ENCODE assay signal across 18 cellular contexts in genomic region chr3:138442996-138443395, GRCh38. TPM values are rescaled to one million over a fixed set of nuclear protein-coding genes. Genes with fewer than 3 reads are reported as not detected.
DNase-seq lines count a peak whose midpoint lies in the region; ATAC-seq and TF ChIP-seq lines count a peak whose summit lies in the region.
"Had no signal": no experiment of that assay in that cellular context is flagged by ENCODE, and none has a peak within 500 bp of the region (broad histone marks: within the 10 kb centered on the region; RNA-seq: fewer than 3 reads in every experiment).

No MANE protein-coding gene starts in this region.

- H3K36me3 ChIP-seq in heart right ventricle (no peaks in the 10 kb centered on the region), hepatocyte (replicated peaks; ENCODE audit: insufficient read depth, low read depth) (no peaks in the 10 kb centered on the region)
- H3K36me3 ChIP-seq in CD4-positive, alpha-beta memory T cell (ENCODE audit: insufficient read depth, low read length) = no peaks in the 10 kb centered on the region
- H3K36me3 ChIP-seq: BLaER1 had no signal

- DNase-seq in cardiac septum (ENCODE audit: low spot score) = peak; percentile 55
- no peak for DNase-seq in heart right ventricle
- DNase-seq in OCI-M1 (lab: John Stamatoyannopoulos, UW) = peak; percentile 72
- no peak for DNase-seq in hepatocyte (ENCODE audit: low spot score)
- no peak for DNase-seq in NCI-H510A treated with DMSO at 0.1 percent for 48 hours (lab: John Stamatoyannopoulos, UW)
- DNase-seq in hippocampal formation (lab: John Stamatoyannopoulos, UW) = no peak
- no peak for DNase-seq in iPS-NIHi11 (ENCODE audit: low spot score)
- DNase-seq in CD4-positive, alpha-beta memory T cell = no peak
- DNase-seq: CD8-positive, alpha-beta T cell; HFFc6; MM.1S; NCI-H1092; NCI-H1436 treated with DMSO at 0.1 percent for 48 hours; NCI-H2029; NCI-H345; NCI-H526 had no signal

- ATAC-seq in heart right ventricle = no peak
- ATAC-seq: CD8-positive, alpha-beta T cell had no signal

- H3K9me2 ChIP-seq in hepatocyte (replicated peaks; ENCODE audit: insufficient read depth) = no peaks in the 10 kb centered on the region

- no peak overlapping the region for H2AFZ ChIP-seq in hepatocyte

- H3K4me3 ChIP-seq in heart right ventricle (no peak overlapping the region), hepatocyte (no peak overlapping the region)
- no peak overlapping the region for H3K4me3 ChIP-seq in CD4-positive, alpha-beta memory T cell (ENCODE audit: low read length in 2 of 2)
- H3K4me3 ChIP-seq: BLaER1 had no signal

- no peak overlapping the region for H3K4me3 Mint-ChIP-seq in CD4-positive, alpha-beta memory T cell
- H3K4me3 Mint-ChIP-seq: CD8-positive, alpha-beta T cell had no signal

- CTCF ChIA-PET in CD4-positive, alpha-beta memory T cell (lab: Charles Lee; ENCODE audit: partially characterized antibody) = interaction anchor here (1.1 kb wide), 1 partner anchor 26 kb away, joined by 4 read pairs; no protein-coding TSS in a partner anchor

- POLR2A ChIA-PET in CD4-positive, alpha-beta memory T cell (lab: Charles Lee; ENCODE audit: partially characterized antibody) = interaction anchor here (0.6 kb wide), 1 partner anchor 48 kb away, joined by 3 read pairs; no protein-coding TSS in a partner anchor

- no peak overlapping the region for H3K4me2 ChIP-seq in hepatocyte
- H3K4me2 ChIP-seq: BLaER1 had no signal

- H3K4me1 ChIP-seq in heart right ventricle (peaks cover 0 to 16% (median 0%) of the 10 kb centered on the region in 9 donors), hepatocyte (ENCODE audit: insufficient read depth) (peaks cover 11% of the 10 kb centered on the region)
- H3K4me1 ChIP-seq in CD4-positive, alpha-beta memory T cell (ENCODE audit: insufficient read depth, low read length) = no peaks in the 10 kb centered on the region
- H3K4me1 ChIP-seq: BLaER1 had no signal

- H3K27me3 ChIP-seq in heart right ventricle (no peaks in the 10 kb centered on the region), hepatocyte (no peaks in the 10 kb centered on the region)
- H3K27me3 ChIP-seq in CD4-positive, alpha-beta memory T cell (ENCODE audit: insufficient read depth, low read length) = no peaks in the 10 kb centered on the region
- H3K27me3 ChIP-seq: BLaER1 had no signal

- H3K27me3 Mint-ChIP-seq in CD4-positive, alpha-beta memory T cell = peaks cover 2 to 10% of the 10 kb centered on the region in 2 donors

- no peaks in the 10 kb centered on the region for H4K20me1 ChIP-seq in hepatocyte (ENCODE audit: insufficient read depth, poor library complexity, severe bottlenecking)
- H4K20me1 ChIP-seq: BLaER1 had no signal

- intact Hi-C loops in cardiac septum (cut with DNase I) = no loop called here
- intact Hi-C loops in heart right ventricle (cut with DNase I) = no loop called here
- intact Hi-C loops in CD4-positive, alpha-beta memory T cell (cut with micrococcal nuclease) = no loop called here

- no peaks in the 10 kb centered on the region for H3K4me1 Mint-ChIP-seq in CD4-positive, alpha-beta memory T cell

- no peaks in the 10 kb centered on the region for H3K9me3 Mint-ChIP-seq in CD4-positive, alpha-beta memory T cell
- H3K9me3 Mint-ChIP-seq: CD8-positive, alpha-beta T cell; HFFc6 had no signal

- no peaks in the 10 kb centered on the region for H3K79me2 ChIP-seq in hepatocyte

- no peaks in the 10 kb centered on the region for H3K9me3 ChIP-seq in heart right ventricle
- H3K9me3 ChIP-seq in hepatocyte (ENCODE audit: low read depth) = no peaks in the 10 kb centered on the region
- H3K9me3 ChIP-seq in CD4-positive, alpha-beta memory T cell (ENCODE audit: control insufficient read depth in 1 of 2, low read length in 2 of 2) = no peaks in the 10 kb centered on the region
- H3K9me3 ChIP-seq: BLaER1 had no signal

- TF ChIP-seq CTCF in heart right ventricle (IDR thresholded peaks at IDR 0.05) = no peak
- no peak for TF ChIP-seq CTCF in hepatocyte (IDR thresholded peaks at IDR 0.05; ENCODE audit: poor library complexity)

- H3K27ac Mint-ChIP-seq in CD4-positive, alpha-beta memory T cell = no peak overlapping the region
- H3K27ac Mint-ChIP-seq: CD8-positive, alpha-beta T cell; HFFc6 had no signal

- WGBS in heart right ventricle, 2 donors = 69 to 78% methylated on average over 3 of the region's 3 CpGs
- WGBS in hepatocyte (ENCODE audit: low lambda C conversion rate, missing lambda C conversion rate) = 49% methylated on average over 3 of the region's 3 CpGs

- H3K27ac ChIP-seq in heart right ventricle = no peak overlapping the region
- peak overlapping the region; percentile 6 for H3K27ac ChIP-seq in hepatocyte
- no peak overlapping the region for H3K27ac ChIP-seq in CD4-positive, alpha-beta memory T cell (ENCODE audit: low read depth, low read length)
- H3K27ac ChIP-seq: BLaER1, HL-60 had no signal

- no peaks in the 10 kb centered on the region for H3K36me3 Mint-ChIP-seq in CD4-positive, alpha-beta memory T cell
- H3K36me3 Mint-ChIP-seq: CD8-positive, alpha-beta T cell had no signal

RNA-seq across cellular contexts. Expression of gene ESYT3, which starts 8.6 kb away (rescaled TPM):
- 2.4 TPM for total RNA-seq in cardiac septum
- 1 to 10 TPM in 8 of 10 donors, under 1 TPM in 2; 0.82 to 2.4 (median 1.2) TPM for total RNA-seq in heart right ventricle
- polyA plus RNA-seq in heart right ventricle = under 1 TPM; 0.26 to 0.80 TPM
- total RNA-seq in hepatocyte = 0.60 and 1.1 TPM in 2 replicates
- 0.47 TPM in 1 of 2 replicates, not detected in the other for polyA plus RNA-seq in hepatocyte
- under 1 TPM in 1 of 2 experiments, not detected in 1; 0.11 TPM for total RNA-seq in CD4-positive, alpha-beta memory T cell
- not detected for polyA plus RNA-seq in CD4-positive, alpha-beta memory T cell
- total RNA-seq: CD8-positive, alpha-beta T cell had no signal

Comparison
In these comparisons a context has a peak if more than half of its experiments do, and no peak if none do; other contexts are left out.
1. DNase-seq: peak in cardiac septum (single experiment) and OCI-M1 (single experiment); none in heart right ventricle (0 of 2), hepatocyte (single experiment), NCI-H510A treated with DMSO at 0.1 percent for 48 hours (single experiment), hippocampal formation (0 of 2), iPS-NIHi11 (single experiment) and CD4-positive, alpha-beta memory T cell (0 of 5).